In genomic region chr5:95826949-95827595, GRCh38 we compare ENCODE assay signal across 1 cellular context.
A peak's percentile ranks its signal among the peaks of the same experiment; 100 is the strongest.
TF ChIP-seq lines count a peak whose summit lies in the region.

No MANE protein-coding gene starts in this region.

TF ChIP-seq in HepG2, 621 proteins besides CTCF, POLR2A, EP300 and RAD21 (continued from another document and continues in another):
- TF ChIP-seq NFAT5 (CRISPR knock-in tag; IDR thresholded peaks at IDR 0.05) (peak; percentile 50; the same call in 1 of the 2 replicates), ZNF20 (CRISPR knock-in tag; IDR thresholded peaks at IDR 0.05) (no peak), GTF2F1 (IDR thresholded peaks at IDR 0.05; ENCODE audit: low read length) (no peak), HNRNPK (IDR thresholded peaks at IDR 0.05; ENCODE audit: low read depth, low read length, poor library complexity, severe bottlenecking) (no peak), IKZF5 (CRISPR knock-in tag; IDR thresholded peaks at IDR 0.05) (peak; percentile 81), ZNF557 (CRISPR knock-in tag; IDR thresholded peaks at IDR 0.05) (peak; percentile 90; the same call in 1 of the 2 replicates), CREBL2 (CRISPR knock-in tag; IDR thresholded peaks at IDR 0.05; ENCODE audit: borderline replicate concordance) (no peak), AHDC1 (CRISPR knock-in tag; IDR thresholded peaks at IDR 0.05; ENCODE audit: borderline replicate concordance) (peak; percentile 92), POLR2G (IDR thresholded peaks at IDR 0.05; ENCODE audit: low read depth, low read length) (peak; percentile 73), SAFB2 (CRISPR knock-in tag; IDR thresholded peaks at IDR 0.05; ENCODE audit: borderline replicate concordance, low read depth) (no peak), ZSCAN29 (CRISPR knock-in tag; conservative IDR thresholded peaks at IDR 0.05) (peak; percentile 84; the same call in 1 of the 2 replicates), MAFG (CRISPR knock-in tag; IDR thresholded peaks at IDR 0.05) (no peak), CREM (IDR thresholded peaks at IDR 0.05) (peak; percentile 77), CREM (CRISPR knock-in tag; IDR thresholded peaks at IDR 0.05) (no peak), SMAD9 (CRISPR knock-in tag; IDR thresholded peaks at IDR 0.05) (no peak), ZNF776 (CRISPR knock-in tag; IDR thresholded peaks at IDR 0.05) (no peak), PTBP1 (IDR thresholded peaks at IDR 0.05; ENCODE audit: low read depth, low read length, poor library complexity, severe bottlenecking) (no peak), IRX3 (CRISPR knock-in tag; IDR thresholded peaks at IDR 0.05; ENCODE audit: borderline replicate concordance, low read depth) (no peak), ERF (CRISPR knock-in tag; IDR thresholded peaks at IDR 0.05) (peak; percentile 85; the same call in 1 of the 2 replicates), ZNF800 (CRISPR knock-in tag; IDR thresholded peaks at IDR 0.05) (no peak), EHMT2 (IDR thresholded peaks at IDR 0.05; ENCODE audit: borderline replicate concordance, low read depth, low read length) (no peak), ZHX1 (CRISPR knock-in tag; IDR thresholded peaks at IDR 0.05; ENCODE audit: low read depth) (no peak), THAP7 (CRISPR knock-in tag; IDR thresholded peaks at IDR 0.05) (no peak), KLF6 (CRISPR knock-in tag; IDR thresholded peaks at IDR 0.05) (no peak), ZNF687 (CRISPR knock-in tag; IDR thresholded peaks at IDR 0.05) (peak; percentile 54; the same call in 1 of the 2 replicates), ZNF558 (CRISPR knock-in tag; IDR thresholded peaks at IDR 0.05; ENCODE audit: borderline replicate concordance) (no peak), ZNF281 (CRISPR knock-in tag; IDR thresholded peaks at IDR 0.05; ENCODE audit: borderline replicate concordance) (peak; percentile 7; the same call in 1 of the 2 replicates)
